ENCODE assay signal across 11 cellular contexts in the genomic region with DNA sequence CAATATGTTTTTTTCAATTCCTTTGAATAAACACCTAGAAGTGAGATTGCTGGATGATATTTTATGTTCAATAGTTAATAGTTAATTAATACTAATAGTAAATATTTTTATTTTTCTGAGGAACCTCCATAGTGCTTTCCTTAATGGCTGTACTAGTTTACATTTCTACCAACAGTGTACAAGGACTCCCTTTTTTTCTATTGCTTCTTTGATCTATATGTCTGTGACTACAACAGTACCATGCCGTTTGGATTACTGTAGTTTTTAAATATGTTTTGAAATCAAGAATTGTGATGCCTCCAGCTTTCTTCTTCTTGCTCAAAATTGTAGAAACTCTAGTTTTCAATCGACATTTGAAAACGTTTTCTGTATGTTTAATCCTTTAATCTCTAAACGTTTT.
"Had no signal": no experiment of that assay in that cellular context is flagged by ENCODE, and none has a peak within 500 bp of the region (broad histone marks: within the 10 kb centered on the region; RNA-seq: fewer than 3 reads in every experiment).

No MANE protein-coding gene starts in this region.

- H3K9me3 ChIP-seq: HAP-1 had no signal

- DNase-seq: GM23248, GOT3, H7, H9, HCEC 1CT, HFFc6 had no signal

- H3K4me1 ChIP-seq: HAP-1 had no signal

- H3K9ac ChIP-seq: GM23248 had no signal

- H3K36me3 ChIP-seq: HAP-1 had no signal

- H3K4me3 ChIP-seq: GM23248, GM23338, HAP-1 had no signal

- ATAC-seq: GM23338, HCT116 had no signal

- FAIRE-seq: H1, H54 had no signal

- H3K4me2 ChIP-seq: GM23338 had no signal

- H2AFZ ChIP-seq: GM23248, GM23338 had no signal

- H3K27ac ChIP-seq: GM23248 had no signal
